19 cellular contexts compared by ENCODE assay signal in genomic region chr7:16812542-16813231, GRCh38. TPM values are rescaled to one million over a fixed set of nuclear protein-coding genes. Genes with fewer than 3 reads are reported as not detected.
A peak's percentile ranks its signal among the peaks of the same experiment; 100 is the strongest.
DNase-seq lines count a peak whose midpoint lies in the region; ATAC-seq and TF ChIP-seq lines count a peak whose summit lies in the region.
"Had no signal": no experiment of that assay in that cellular context is flagged by ENCODE, and none has a peak within 500 bp of the region (broad histone marks: within the 10 kb centered on the region; RNA-seq: fewer than 3 reads in every experiment).

No MANE protein-coding gene starts in this region.

- no peak for TF ChIP-seq CTCF in body of pancreas (IDR thresholded peaks at IDR 0.05)
- TF ChIP-seq CTCF in transverse colon (IDR thresholded peaks at IDR 0.05), result no peak
- TF ChIP-seq CTCF in endodermal cell (conservative IDR thresholded peaks at IDR 0.05), result no peak

- H3K27me3 ChIP-seq in Karpas-422 (ENCODE audit: low read length) (no peaks in the 10 kb centered on the region), body of pancreas (no peaks in the 10 kb centered on the region), mucosa of rectum (ENCODE audit: control insufficient read depth in 2 of 2, insufficient read depth in 2 of 2, low read length in 2 of 2) (no peaks in the 10 kb centered on the region), transverse colon (no peaks in the 10 kb centered on the region), endodermal cell (ENCODE audit: control insufficient read depth, insufficient read depth, low read length, poor library complexity, severe bottlenecking) (no peaks in the 10 kb centered on the region)
- H3K27me3 ChIP-seq: BLaER1, Peyer's patch had no signal

- H3K27ac ChIP-seq in Karpas-422 (ENCODE audit: low read length) (no peak overlapping the region), body of pancreas (peak overlapping the region; percentile 18 to 67 (median 36)), mucosa of rectum (ENCODE audit: low read depth in 2 of 2, low read length in 2 of 2) (peak overlapping the region; percentile 77 to 92), transverse colon (peak overlapping the region; percentile 47 to 80 (median 76)), endodermal cell (ENCODE audit: low read depth, low read length) (no peak overlapping the region)
- H3K27ac ChIP-seq: BLaER1 had no signal

- WGBS in body of pancreas, 2 donors, result 63% methylated on average over 4 of the region's 4 CpGs
- 61 to 66% methylated on average over 4 of the region's 4 CpGs for WGBS in transverse colon (ENCODE audit: low coverage in 1 of 2), 2 donors
- 93 to 100% methylated on average over 1 to 4 of the region's 4 CpGs for WGBS in endodermal cell (ENCODE audit: insufficient coverage in 1 of 2, insufficient read length in 1 of 2), 2 experiments

- H3K4me3 ChIP-seq in Karpas-422 (ENCODE audit: low read length), result no peak overlapping the region
- no peak overlapping the region for H3K4me3 ChIP-seq in body of pancreas
- no peak overlapping the region for H3K4me3 ChIP-seq in mucosa of rectum (ENCODE audit: low read length in 2 of 2)
- H3K4me3 ChIP-seq in transverse colon, result no peak overlapping the region
- H3K4me3 ChIP-seq in endodermal cell (ENCODE audit: low read length), result no peak overlapping the region
- H3K4me3 ChIP-seq: BLaER1, Peyer's patch had no signal

- no peak overlapping the region for H3K4me3 Mint-ChIP-seq in endodermal cell
- H3K4me3 Mint-ChIP-seq: CD8-positive, alpha-beta memory T cell had no signal

- no peak for ATAC-seq in body of pancreas
- no peak for ATAC-seq in Right ventricle myocardium superior (ENCODE audit: poor library complexity)

- no peaks in the 10 kb centered on the region for H3K9me3 ChIP-seq in Karpas-422 (ENCODE audit: low read length)
- H3K9me3 ChIP-seq in body of pancreas, result no peaks in the 10 kb centered on the region
- no peaks in the 10 kb centered on the region for H3K9me3 ChIP-seq in mucosa of rectum (ENCODE audit: control insufficient read depth in 2 of 2, low read length in 2 of 2)
- H3K9me3 ChIP-seq in transverse colon, result no peaks in the 10 kb centered on the region
- no peaks in the 10 kb centered on the region for H3K9me3 ChIP-seq in endodermal cell (ENCODE audit: control insufficient read depth, low read length)
- H3K9me3 ChIP-seq: BLaER1, Peyer's patch had no signal

- H3K79me2 ChIP-seq in Karpas-422 (ENCODE audit: low read length), result no peaks in the 10 kb centered on the region

- no peak overlapping the region for H3K27ac Mint-ChIP-seq in endodermal cell
- H3K27ac Mint-ChIP-seq: CD8-positive, alpha-beta memory T cell had no signal

- intact Hi-C loops in body of pancreas (cut with DNase I) (loop anchor here (10.0 kb wide), 1 partner anchor 102 kb away; no protein-coding TSS in a partner anchor), transverse colon (cut with DNase I; ENCODE audit: low total_unique reads) (no loop called here), Right ventricle myocardium superior (cut with DNase I) (no loop called here)

- no peaks in the 10 kb centered on the region for H3K9me3 Mint-ChIP-seq in endodermal cell
- H3K9me3 Mint-ChIP-seq: CD8-positive, alpha-beta memory T cell had no signal

- H3K4me1 Mint-ChIP-seq in endodermal cell, result peaks cover 3% of the 10 kb centered on the region
- H3K4me1 Mint-ChIP-seq: CD8-positive, alpha-beta memory T cell had no signal

- TF ChIP-seq POLR2A in body of pancreas (IDR thresholded peaks at IDR 0.05) (no peak), transverse colon (IDR thresholded peaks at IDR 0.05) (no peak)

- H3K9ac ChIP-seq in Karpas-422 (ENCODE audit: low read length), result no peak overlapping the region
- H3K9ac ChIP-seq in mucosa of rectum (ENCODE audit: low read depth in 1 of 2, low read length in 2 of 2), result peak overlapping the region in 1 of 2 donors; percentile 61
- no peak overlapping the region for H3K9ac ChIP-seq in endodermal cell (ENCODE audit: extremely low read depth, low read length, poor library complexity, severe bottlenecking)
- H3K9ac ChIP-seq: BLaER1 had no signal

- H3K9me2 ChIP-seq in Karpas-422 (replicated peaks; ENCODE audit: insufficient read depth, low read length), result no peaks in the 10 kb centered on the region

- H3K4me2 ChIP-seq in Karpas-422 (ENCODE audit: low read depth, low read length, poor library complexity, severe bottlenecking), result peak overlapping the region; percentile 27
- H3K4me2 ChIP-seq: BLaER1 had no signal

- no peak for TF ChIP-seq EP300 in transverse colon (IDR thresholded peaks at IDR 0.05; ENCODE audit: low read depth)

- no peak overlapping the region for H2AFZ ChIP-seq in Karpas-422 (ENCODE audit: low read length)

- in situ Hi-C loops in transverse colon (cut with MboI; ENCODE audit: low pct_ligation_motif_present in 1 of 4, low pct_unique_long_range_greater_than_20kb in 1 of 4, low sequenced_read_pairs in 3 of 4), result no loop called here

- peak; percentile 11 for DNase-seq in Karpas-422
- DNase-seq in body of pancreas, result no peak
- no peak for DNase-seq in transverse colon
- DNase-seq in Right ventricle myocardium superior, result no peak
- DNase-seq in DMS79 treated with DMSO at 0.1 percent for 48 hours (lab: John Stamatoyannopoulos, UW), result no peak
- DNase-seq in endodermal cell, result no peak
- DNase-seq: CD8-positive, alpha-beta memory T cell; GF-D8; GOT3; KBM-7; NCI-H1436 treated with DMSO at 0.1 percent for 48 hours; NCI-H510A; NCI-H82; Peyer's patch; SHP77 had no signal

- H3K4me1 ChIP-seq in Karpas-422 (ENCODE audit: low read length) (peaks cover 32% of the 10 kb centered on the region), body of pancreas (peaks cover 12% of the 10 kb centered on the region), mucosa of rectum (ENCODE audit: control insufficient read depth in 2 of 2, insufficient read depth in 2 of 2, low read length in 2 of 2) (peaks cover 18 to 46% of the 10 kb centered on the region in 2 donors), transverse colon (peaks cover 0 to 82% (median 23%) of the 10 kb centered on the region in 4 donors), endodermal cell (ENCODE audit: control insufficient read depth, insufficient read depth, low read length) (no peaks in the 10 kb centered on the region)

- no peaks in the 10 kb centered on the region for H3K27me3 Mint-ChIP-seq in endodermal cell (ENCODE audit: insufficient read depth)

- H3K36me3 Mint-ChIP-seq in endodermal cell (ENCODE audit: low read depth), result no peaks in the 10 kb centered on the region
- H3K36me3 Mint-ChIP-seq: CD8-positive, alpha-beta memory T cell had no signal

- no peaks in the 10 kb centered on the region for H3K36me3 ChIP-seq in Karpas-422 (ENCODE audit: insufficient read depth, low read length)
- H3K36me3 ChIP-seq in body of pancreas (replicated peaks in 1 of 2; ENCODE audit: insufficient read depth in 1 of 2, low read depth in 2 of 2), result no peaks in the 10 kb centered on the region
- H3K36me3 ChIP-seq in mucosa of rectum (ENCODE audit: control insufficient read depth in 2 of 2, insufficient read depth in 2 of 2, low read length in 2 of 2), result no peaks in the 10 kb centered on the region
- H3K36me3 ChIP-seq in transverse colon, result no peaks in the 10 kb centered on the region
- H3K36me3 ChIP-seq in endodermal cell (ENCODE audit: control insufficient read depth, insufficient read depth, low read length), result no peaks in the 10 kb centered on the region
- H3K36me3 ChIP-seq: BLaER1, Peyer's patch had no signal

- no peaks in the 10 kb centered on the region for H4K20me1 ChIP-seq in Karpas-422 (ENCODE audit: insufficient read depth, low read depth, low read length)
- H4K20me1 ChIP-seq: BLaER1 had no signal

RNA-seq across cellular contexts. Expression of gene AGR2, which starts 7.9 kb away (rescaled TPM):
- 0.19 and 2.5 TPM in 2 replicates for total RNA-seq in Karpas-422 (2014; rRNA removed; shearing (Covaris generic); ENCODE audit: low replicate concordance)
- total RNA-seq in body of pancreas (10 to 100 TPM in 1 of 2 donors, 1 to 10 TPM in 1; 6.3 to 20.0 TPM), transverse colon (100 to 1,000 TPM in 3 of 4 donors, 10 to 100 TPM in 1; 32.9 to 297 (median 215) TPM), Right ventricle myocardium superior (not detected), endodermal cell (not detected)
- not detected for polyA plus RNA-seq in endodermal cell (2013, experiment 1 of 2)
- not detected for polyA plus RNA-seq in endodermal cell (2013, experiment 2 of 2)
- total RNA-seq: CD8-positive, alpha-beta memory T cell; Daoy; M059J had no signal
- polyA plus RNA-seq: CD8-positive, alpha-beta memory T cell had no signal

RNA-seq across cellular contexts. Expression of gene TSPAN13, which starts 59.1 kb away (rescaled TPM):
- total RNA-seq in Karpas-422 (2014; rRNA removed; shearing (Covaris generic); ENCODE audit: low replicate concordance), result 2.0 and 4.2 TPM in 2 replicates
- 10 to 100 TPM; 24.7 to 50.8 TPM for total RNA-seq in body of pancreas
- total RNA-seq in transverse colon, result 10 to 100 TPM in 3 of 4 donors, 1 to 10 TPM in 1; 6.8 to 44.4 (median 21.4) TPM
- total RNA-seq in Right ventricle myocardium superior, result 14.8 TPM
- total RNA-seq in endodermal cell, result 10 to 100 TPM; 34.9 to 51.2 TPM
- 59.1 TPM for polyA plus RNA-seq in endodermal cell (2013, experiment 1 of 2)
- 53.5 TPM for polyA plus RNA-seq in endodermal cell (2013, experiment 2 of 2)
- polyA plus RNA-seq: CD8-positive, alpha-beta memory T cell had no signal

Comparison
In these comparisons a context has a peak if more than half of its experiments do, and no peak if none do; other contexts are left out.
1. H3K27ac ChIP-seq: peak in body of pancreas (4 of 4), mucosa of rectum (2 of 2) and transverse colon (4 of 4); none in Karpas-422 (single experiment) and endodermal cell (single experiment).